Comparison of ENCODE assay signal across 16 cellular contexts in genomic region chr3:84125201-84125721, GRCh38.
DNase-seq lines count a peak whose midpoint lies in the region; ATAC-seq and TF ChIP-seq lines count a peak whose summit lies in the region.
"Had no signal": no experiment of that assay in that cellular context is flagged by ENCODE, and none has a peak within 500 bp of the region (broad histone marks: within the 10 kb centered on the region; RNA-seq: fewer than 3 reads in every experiment).

No MANE protein-coding gene starts in this region.

- H3K27me3 ChIP-seq in right atrium auricular region = no peaks in the 10 kb centered on the region
- H3K27me3 ChIP-seq in lower lobe of right lung (ENCODE audit: low read depth) = no peaks in the 10 kb centered on the region
- H3K27me3 ChIP-seq: BLaER1 had no signal

- no peak for TF ChIP-seq CTCF in right atrium auricular region (IDR thresholded peaks at IDR 0.05)
- TF ChIP-seq CTCF in lower lobe of right lung (IDR thresholded peaks at IDR 0.05) = no peak

- H3K36me3 ChIP-seq in right atrium auricular region (no peaks in the 10 kb centered on the region), lower lobe of right lung (no peaks in the 10 kb centered on the region)
- H3K36me3 ChIP-seq: BLaER1 had no signal

- no peak overlapping the region for H3K4me3 Mint-ChIP-seq in stimulated activated memory B cell treated with anti-CD40 and anti-IgM and Interleukin-4, amounts not matched to agents 10 μg/mL and 1 μg/mL and 100 μg/mL, for 72 hours
- no peak overlapping the region for H3K4me3 Mint-ChIP-seq in activated CD8-positive, alpha-beta T cell treated with anti-CD3 and anti-CD28 coated beads, Interleukin-2, amount 10 ng/mL, durations not matched to agents 7 days and 5 days
- H3K4me3 Mint-ChIP-seq: CD8-positive, alpha-beta memory T cell; H9 had no signal

- H3K27ac Mint-ChIP-seq in stimulated activated memory B cell treated with anti-CD40 and anti-IgM and Interleukin-4, amounts not matched to agents 10 μg/mL and 1 μg/mL and 100 μg/mL, for 72 hours = no peak overlapping the region
- no peak overlapping the region for H3K27ac Mint-ChIP-seq in activated CD8-positive, alpha-beta T cell treated with anti-CD3 and anti-CD28 coated beads, Interleukin-2, amount 10 ng/mL, durations not matched to agents 7 days and 5 days
- H3K27ac Mint-ChIP-seq: CD8-positive, alpha-beta memory T cell; H9 had no signal

- no peaks in the 10 kb centered on the region for H3K36me3 Mint-ChIP-seq in stimulated activated memory B cell treated with anti-CD40 and anti-IgM and Interleukin-4, amounts not matched to agents 10 μg/mL and 1 μg/mL and 100 μg/mL, for 72 hours
- no peaks in the 10 kb centered on the region for H3K36me3 Mint-ChIP-seq in activated CD8-positive, alpha-beta T cell treated with anti-CD3 and anti-CD28 coated beads, Interleukin-2, amount 10 ng/mL, durations not matched to agents 7 days and 5 days (ENCODE audit: low read depth)
- H3K36me3 Mint-ChIP-seq: CD8-positive, alpha-beta memory T cell had no signal

- POLR2A ChIA-PET in activated CD8-positive, alpha-beta T cell treated with anti-CD3 and anti-CD28 coated beads, Interleukin-2, amount 10 ng/mL, durations not matched to agents 7 days and 5 days (lab: Charles Lee) = no interaction called here

- intact Hi-C loops in Right ventricle myocardium superior (cut with DNase I) (no loop called here), lower lobe of right lung (cut with DNase I) (no loop called here)

- no peaks in the 10 kb centered on the region for H3K9me3 ChIP-seq in right atrium auricular region
- no peaks in the 10 kb centered on the region for H3K9me3 ChIP-seq in lower lobe of right lung
- H3K9me3 ChIP-seq: Caco-2 had no signal

- H3K4me1 Mint-ChIP-seq in stimulated activated memory B cell treated with anti-CD40 and anti-IgM and Interleukin-4, amounts not matched to agents 10 μg/mL and 1 μg/mL and 100 μg/mL, for 72 hours = no peaks in the 10 kb centered on the region
- H3K4me1 Mint-ChIP-seq in activated CD8-positive, alpha-beta T cell treated with anti-CD3 and anti-CD28 coated beads, Interleukin-2, amount 10 ng/mL, durations not matched to agents 7 days and 5 days (ENCODE audit: low read depth) = no peaks in the 10 kb centered on the region
- H3K4me1 Mint-ChIP-seq: CD8-positive, alpha-beta memory T cell; H9 had no signal

- H3K27me3 Mint-ChIP-seq in stimulated activated memory B cell treated with anti-CD40 and anti-IgM and Interleukin-4, amounts not matched to agents 10 μg/mL and 1 μg/mL and 100 μg/mL, for 72 hours = no peaks in the 10 kb centered on the region
- H3K27me3 Mint-ChIP-seq in activated CD8-positive, alpha-beta T cell treated with anti-CD3 and anti-CD28 coated beads, Interleukin-2, amount 10 ng/mL, durations not matched to agents 7 days and 5 days (ENCODE audit: low read depth) = no peaks in the 10 kb centered on the region
- H3K27me3 Mint-ChIP-seq: CD8-positive, alpha-beta memory T cell had no signal

- no peaks in the 10 kb centered on the region for H3K4me1 ChIP-seq in right atrium auricular region
- H3K4me1 ChIP-seq in lower lobe of right lung = no peaks in the 10 kb centered on the region
- H3K4me1 ChIP-seq: BLaER1, Caco-2 had no signal

- no peak for ATAC-seq in Right ventricle myocardium superior (ENCODE audit: poor library complexity)
- peak in 1 of 2 donors; percentile 52 for ATAC-seq in lower lobe of right lung
- peak; percentile 39 for ATAC-seq in stimulated activated memory B cell treated with anti-CD40 and anti-IgM and Interleukin-4, amounts not matched to agents 10 μg/mL and 1 μg/mL and 100 μg/mL, for 72 hours
- no peak for ATAC-seq in activated CD8-positive, alpha-beta T cell treated with anti-CD3 and anti-CD28 coated beads, Interleukin-2, amount 10 ng/mL, durations not matched to agents 7 days and 5 days

- H3K4me3 ChIP-seq in right atrium auricular region (no peak overlapping the region), lower lobe of right lung (no peak overlapping the region)
- H3K4me3 ChIP-seq: BLaER1 had no signal

- DNase-seq in Right ventricle myocardium superior = peak; percentile 13
- no peak for DNase-seq in right atrium auricular region (ENCODE audit: low spot score)
- DNase-seq in lower lobe of right lung = peak; percentile 32
- DNase-seq in activated CD8-positive, alpha-beta T cell treated with anti-CD3 and anti-CD28 coated beads, Interleukin-2, amount 10 ng/mL, durations not matched to agents 7 days and 5 days = no peak
- no peak for DNase-seq in putamen (ENCODE audit: low spot score)
- no peak for DNase-seq in D341Med (ENCODE audit: low spot score)
- DNase-seq: 8988T, AML-193, Caco-2, DMS53, GF-D8, GOT3, H9 had no signal

- H3K9me3 Mint-ChIP-seq in stimulated activated memory B cell treated with anti-CD40 and anti-IgM and Interleukin-4, amounts not matched to agents 10 μg/mL and 1 μg/mL and 100 μg/mL, for 72 hours = no peaks in the 10 kb centered on the region
- H3K9me3 Mint-ChIP-seq in activated CD8-positive, alpha-beta T cell treated with anti-CD3 and anti-CD28 coated beads, Interleukin-2, amount 10 ng/mL, durations not matched to agents 7 days and 5 days (ENCODE audit: insufficient read depth) = peaks cover 14% of the 10 kb centered on the region

- H3K27ac ChIP-seq in right atrium auricular region (no peak overlapping the region), lower lobe of right lung (no peak overlapping the region)
- H3K27ac ChIP-seq: BLaER1 had no signal

- CTCF ChIA-PET in activated CD8-positive, alpha-beta T cell treated with anti-CD3 and anti-CD28 coated beads, Interleukin-2, amount 10 ng/mL, durations not matched to agents 7 days and 5 days (lab: Charles Lee) = no interaction called here

Comparison
In these comparisons a context has a peak if more than half of its experiments do, and no peak if none do; other contexts are left out.
1. DNase-seq: peak in Right ventricle myocardium superior (single experiment) and lower lobe of right lung (single experiment); none in right atrium auricular region (single experiment), activated CD8-positive, alpha-beta T cell treated with anti-CD3 and anti-CD28 coated beads, Interleukin-2, amount 10 ng/mL, durations not matched to agents 7 days and 5 days (single experiment), putamen (single experiment) and D341Med (single experiment).